ENCODE assay signal across 17 cellular contexts in the genomic region with DNA sequence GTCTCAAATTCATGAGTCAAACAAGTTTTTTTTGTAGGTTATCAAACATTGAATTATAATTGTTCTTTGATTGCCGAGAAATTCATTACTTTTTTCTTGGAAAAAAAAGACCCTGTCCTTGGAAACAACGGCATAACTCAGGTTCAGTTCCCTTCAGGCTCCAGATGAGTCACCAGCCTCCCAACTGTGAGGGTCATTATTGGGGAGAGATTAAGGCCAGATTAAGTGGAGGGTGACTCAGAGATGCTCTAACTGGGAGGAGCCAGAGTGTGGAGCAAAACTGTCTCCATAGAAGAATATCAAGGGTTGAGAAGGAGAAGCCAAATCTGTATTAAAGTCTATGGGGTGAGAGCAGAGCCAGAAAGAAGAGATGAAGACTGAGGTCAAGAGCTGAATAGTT. TPM values are rescaled to one million over a fixed set of nuclear protein-coding genes. Genes with fewer than 3 reads are reported as not detected.
DNase-seq lines count a peak whose midpoint lies in the region; ATAC-seq and TF ChIP-seq lines count a peak whose summit lies in the region.
"Had no signal": no experiment of that assay in that cellular context is flagged by ENCODE, and none has a peak within 500 bp of the region (broad histone marks: within the 10 kb centered on the region; RNA-seq: fewer than 3 reads in every experiment).

No MANE protein-coding gene starts in this region.

- H2AFZ ChIP-seq in IMR-90 (replicated peaks; ENCODE audit: low read length, poor library complexity) = no peak overlapping the region

- H3K27ac Mint-ChIP-seq in activated naive CD4-positive, alpha-beta T cell treated with anti-CD3 and anti-CD28 coated beads, Interleukin-2, amount 10 ng/mL, durations not matched to agents 7 days and 5 days = no peak overlapping the region
- H3K27ac Mint-ChIP-seq: activated T-cell treated with anti-CD3 and anti-CD28 coated beads, Interleukin-2, amount 50 U/mL, for 24 hours; effector memory CD8-positive, alpha-beta T cell had no signal

- TF ChIP-seq CTCF in BE2C (IDR thresholded peaks at IDR 0.05; ENCODE audit: low read depth, low read length) (no peak), IMR-90 (conservative IDR thresholded peaks at IDR 0.05; ENCODE audit: low read depth, low read length) (no peak)

- H2AK9ac ChIP-seq in IMR-90 (replicated peaks; ENCODE audit: low read depth, low read length, poor library complexity) = no peak overlapping the region

- no peak overlapping the region for H3K27ac ChIP-seq in IMR-90 (ENCODE audit: insufficient read depth, low read length)
- H3K27ac ChIP-seq: KMS-11, lower lobe of right lung had no signal

- no peaks in the 10 kb centered on the region for H3K79me1 ChIP-seq in IMR-90 (ENCODE audit: low read depth in 1 of 2, low read length in 2 of 2)

- H2BK5ac ChIP-seq in IMR-90 (ENCODE audit: low read depth, low read length, poor library complexity, severe bottlenecking) = no peak overlapping the region

- H4K5ac ChIP-seq in IMR-90 (ENCODE audit: low read depth, low read length) = no peak overlapping the region

- H3K4me3 ChIP-seq in BE2C (ENCODE audit: low read depth, low read length) (no peak overlapping the region), IMR-90 (ENCODE audit: insufficient read depth, low read depth, low read length) (no peak overlapping the region)
- H3K4me3 ChIP-seq: lower lobe of right lung had no signal

- H3K36me3 Mint-ChIP-seq in activated naive CD4-positive, alpha-beta T cell treated with anti-CD3 and anti-CD28 coated beads, Interleukin-2, amount 10 ng/mL, durations not matched to agents 7 days and 5 days = no peaks in the 10 kb centered on the region

- H3K9me3 ChIP-seq in BE2C (no peaks in the 10 kb centered on the region), IMR-90 (ENCODE audit: control insufficient read depth, insufficient read depth, low read length) (no peaks in the 10 kb centered on the region)
- H3K9me3 ChIP-seq: lower lobe of right lung had no signal

- TF ChIP-seq RAD21 in IMR-90 (IDR thresholded peaks at IDR 0.05; ENCODE audit: low read length) = no peak

- no peak for ATAC-seq in IMR-90 (ENCODE audit: low read depth)
- ATAC-seq: activated CD4-positive, CD25-positive, alpha-beta regulatory T cell treated with anti-CD3 and anti-CD28 coated beads, Interleukin-2, amount 50 U/mL, for 24 hours; effector memory CD8-positive, alpha-beta T cell; lower lobe of right lung had no signal

- no peaks in the 10 kb centered on the region for H3K9me3 Mint-ChIP-seq in activated naive CD4-positive, alpha-beta T cell treated with anti-CD3 and anti-CD28 coated beads, Interleukin-2, amount 10 ng/mL, durations not matched to agents 7 days and 5 days
- H3K9me3 Mint-ChIP-seq: activated T-cell treated with anti-CD3 and anti-CD28 coated beads, Interleukin-2, amount 50 U/mL, for 24 hours; effector memory CD8-positive, alpha-beta T cell had no signal

- in situ Hi-C loops in IMR-90 (cut with MboI; ENCODE audit: low sequenced_read_pairs) = no loop called here

- POLR2A ChIA-PET in IMR-90 (lab: Charles Lee; ENCODE audit: unreplicated experiment) = no interaction called here

- no TSS peak for BruUV-seq in IMR-90 (replicated peaks; lab: Mats Ljungman, UMichigan)

- H3K9ac ChIP-seq in IMR-90 (ENCODE audit: low read depth, low read length) = no peak overlapping the region
- H3K9ac ChIP-seq: KMS-11 had no signal

- no peak overlapping the region for H3K4me3 Mint-ChIP-seq in activated naive CD4-positive, alpha-beta T cell treated with anti-CD3 and anti-CD28 coated beads, Interleukin-2, amount 10 ng/mL, durations not matched to agents 7 days and 5 days
- H3K4me3 Mint-ChIP-seq: activated T-cell treated with anti-CD3 and anti-CD28 coated beads, Interleukin-2, amount 50 U/mL, for 24 hours; effector memory CD8-positive, alpha-beta T cell had no signal

- no peak overlapping the region for H4K8ac ChIP-seq in IMR-90 (ENCODE audit: low read depth in 2 of 2, low read length in 2 of 2)

- no peak for TF ChIP-seq POLR2A in IMR-90 (IDR thresholded peaks at IDR 0.05; ENCODE audit: low read depth, low read length)

- no peak overlapping the region for H2BK120ac ChIP-seq in IMR-90 (ENCODE audit: low read depth, low read length)

- no peaks in the 10 kb centered on the region for H3K27me3 ChIP-seq in BE2C
- H3K27me3 ChIP-seq in IMR-90 (ENCODE audit: control insufficient read depth, insufficient read depth, low read length) = no peaks in the 10 kb centered on the region; the same call in 1 of the 2 replicates

- peak; percentile 22 for DNase-seq in BE2C
- DNase-seq in IMR-90 = peak; percentile 1
- peak; percentile 6 for DNase-seq in T1000 (lab: John Stamatoyannopoulos, UW)
- peak; percentile 39 for DNase-seq in foreskin melanocyte
- no peak for DNase-seq in stimulated activated naive CD4-positive, alpha-beta T cell treated with Interleukin-2 at 50 U/mL for 16 hours (lab: John Stamatoyannopoulos, UW)
- DNase-seq in Kasumi-1 (lab: John Stamatoyannopoulos, UW) = no peak
- no peak for DNase-seq in activated naive CD4-positive, alpha-beta T cell treated with anti-CD3 and anti-CD28 coated beads, Interleukin-2, amount 10 ng/mL, durations not matched to agents 7 days and 5 days
- DNase-seq in SHP77 treated with DMSO at 0.1 percent for 48 hours (lab: John Stamatoyannopoulos, UW) = no peak
- DNase-seq: activated T-cell treated with anti-CD3 and anti-CD28 coated beads, Interleukin-2, amount 50 U/mL, for 24 hours; anterior cingulate cortex; effector memory CD8-positive, alpha-beta T cell; lower lobe of right lung; SIG-M5; stimulated activated CD4-positive, alpha-beta T cell treated with anti-CD3 and anti-CD28 coated beads, Interleukin-1b, Interleukin-23, amount 100 ng/mL, for 48 hours had no signal

- intact Hi-C loops in IMR-90 (cut with micrococcal nuclease) = no loop called here

- H3K14ac ChIP-seq in IMR-90 (replicated peaks; ENCODE audit: low read depth, low read length) = no peak overlapping the region

- H4K91ac ChIP-seq in IMR-90 (ENCODE audit: insufficient read depth, low read depth, low read length) = no peak overlapping the region

- H3K36me3 ChIP-seq in BE2C (no peaks in the 10 kb centered on the region), IMR-90 (ENCODE audit: control insufficient read depth, insufficient read depth, low read length) (no peaks in the 10 kb centered on the region)
- H3K36me3 ChIP-seq: lower lobe of right lung had no signal

- no peaks in the 10 kb centered on the region for H3K9me1 ChIP-seq in IMR-90 (ENCODE audit: insufficient read depth, low read length)

- H2AK5ac ChIP-seq in IMR-90 (ENCODE audit: low read depth, low read length) = no peak overlapping the region

- no peaks in the 10 kb centered on the region for H3K4me1 Mint-ChIP-seq in activated naive CD4-positive, alpha-beta T cell treated with anti-CD3 and anti-CD28 coated beads, Interleukin-2, amount 10 ng/mL, durations not matched to agents 7 days and 5 days

- dilution Hi-C loops in IMR-90 (cut with HindIII; ENCODE audit: low sequenced_read_pairs, unreplicated experiment) = no loop called here

- peaks cover 8% of the 10 kb centered on the region for H3K27me3 Mint-ChIP-seq in activated naive CD4-positive, alpha-beta T cell treated with anti-CD3 and anti-CD28 coated beads, Interleukin-2, amount 10 ng/mL, durations not matched to agents 7 days and 5 days

- CTCF ChIA-PET in IMR-90 (lab: Yijun Ruan, JAX) = no interaction called here
- CTCF ChIA-PET in activated naive CD4-positive, alpha-beta T cell treated with anti-CD3 and anti-CD28 coated beads, Interleukin-2, amount 10 ng/mL, durations not matched to agents 7 days and 5 days (lab: Charles Lee) = no interaction called here

- H2BK15ac ChIP-seq in IMR-90 (ENCODE audit: low read depth, low read length) = no peak overlapping the region

- no peak overlapping the region for H3K4ac ChIP-seq in IMR-90 (ENCODE audit: low read depth, low read length)

- no peak overlapping the region for H3K18ac ChIP-seq in IMR-90 (ENCODE audit: low read depth, low read length)

- WGBS in IMR-90 (ENCODE audit: extremely low coverage in 2 of 2, insufficient read length in 1 of 2), 2 experiments = no CpG with 5 or more reads among the region's 2 CpGs

- no peaks in the 10 kb centered on the region for H4K20me1 ChIP-seq in IMR-90 (ENCODE audit: insufficient read depth, low read length)

- H3K4me2 ChIP-seq in IMR-90 (ENCODE audit: low read depth, low read length) = no peak overlapping the region
- H3K4me2 ChIP-seq: KMS-11 had no signal

- no peak overlapping the region for H3K56ac ChIP-seq in IMR-90 (ENCODE audit: extremely low read depth, insufficient read depth, low read length)

- no peak overlapping the region for H3K23ac ChIP-seq in IMR-90 (ENCODE audit: low read depth, low read length)

- no peak overlapping the region for H2BK20ac ChIP-seq in IMR-90 (ENCODE audit: low read depth, low read length)

- H3K4me1 ChIP-seq in BE2C (no peaks in the 10 kb centered on the region), IMR-90 (ENCODE audit: control insufficient read depth, insufficient read depth, low read length) (no peaks in the 10 kb centered on the region)
- H3K4me1 ChIP-seq: lower lobe of right lung had no signal

TF ChIP-seq in IMR-90, 13 proteins besides CTCF, POLR2A, EP300 and RAD21 (continues in another document):
- TF ChIP-seq MAFK (IDR thresholded peaks at IDR 0.05; ENCODE audit: low read depth, low read length) (no peak), SMC3 (IDR thresholded peaks at IDR 0.05; ENCODE audit: low read depth, low read length) (no peak), RFX5 (IDR thresholded peaks at IDR 0.05; ENCODE audit: low read depth, low read length) (no peak), CHD1 (IDR thresholded peaks at IDR 0.05; ENCODE audit: low read depth, low read length) (no peak)
- TF ChIP-seq, protein P1, sequence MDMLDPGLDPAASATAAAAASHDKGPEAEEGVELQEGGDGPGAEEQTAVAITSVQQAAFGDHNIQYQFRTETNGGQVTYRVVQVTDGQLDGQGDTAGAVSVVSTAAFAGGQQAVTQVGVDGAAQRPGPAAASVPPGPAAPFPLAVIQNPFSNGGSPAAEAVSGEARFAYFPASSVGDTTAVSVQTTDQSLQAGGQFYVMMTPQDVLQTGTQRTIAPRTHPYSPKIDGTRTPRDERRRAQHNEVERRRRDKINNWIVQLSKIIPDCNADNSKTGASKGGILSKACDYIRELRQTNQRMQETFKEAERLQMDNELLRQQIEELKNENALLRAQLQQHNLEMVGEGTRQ (IDR thresholded peaks at IDR 0.05; ENCODE audit: low read depth, low read length) = no peak

RNA-seq across cellular contexts. Expression of a gene that starts 9.6 kb away (rescaled TPM):
- not detected for polyA plus RNA-seq in BE2C (2012; ENCODE audit: insufficient read depth, insufficient read length, low read depth)
- total RNA-seq in IMR-90 (2012; rRNA removed) = not detected in 2 replicates
- under 0.01 TPM in 1 of 2 replicates, not detected in the other for polyA plus RNA-seq in IMR-90 (2012; rRNA removed)
- polyA plus RNA-seq in IMR-90 (2012; cell fraction: cytosol; rRNA removed) = not detected in 2 replicates
- 0.02 TPM in 1 of 2 replicates, not detected in the other for polyA plus RNA-seq in IMR-90 (2012; cell fraction: nucleus; rRNA removed; ENCODE audit: low replicate concordance)
- total RNA-seq: urinary bladder had no signal

RNA-seq across cellular contexts. Expression of a gene that starts 59.2 kb away (rescaled TPM):
- 7.7 TPM for polyA plus RNA-seq in BE2C (2012; ENCODE audit: insufficient read depth, insufficient read length, low read depth)
- 21.7 and 23.8 TPM in 2 replicates for total RNA-seq in IMR-90 (2012; rRNA removed)
- 9.7 and 10.0 TPM in 2 replicates for polyA plus RNA-seq in IMR-90 (2012; rRNA removed)
- 4.4 and 5.7 TPM in 2 replicates for polyA plus RNA-seq in IMR-90 (2012; cell fraction: cytosol; rRNA removed)
- polyA plus RNA-seq in IMR-90 (2012; cell fraction: nucleus; rRNA removed; ENCODE audit: low replicate concordance) = 6.1 and 14.1 TPM in 2 replicates

Comparison
In these comparisons a context has a peak if more than half of its experiments do, and no peak if none do; other contexts are left out.
1. DNase-seq: peak in BE2C (single experiment), IMR-90 (single experiment), T1000 (single experiment) and foreskin melanocyte (single experiment); none in stimulated activated naive CD4-positive, alpha-beta T cell treated with Interleukin-2 at 50 U/mL for 16 hours (single experiment), Kasumi-1 (0 of 2), activated naive CD4-positive, alpha-beta T cell treated with anti-CD3 and anti-CD28 coated beads, Interleukin-2, amount 10 ng/mL, durations not matched to agents 7 days and 5 days (single experiment) and SHP77 treated with DMSO at 0.1 percent for 48 hours (single experiment).